8 cellular contexts compared by ENCODE assay signal in genomic region chr4:3369781-3370660, GRCh38.
A peak's percentile ranks its signal among the peaks of the same experiment; 100 is the strongest.
DNase-seq lines count a peak whose midpoint lies in the region; ATAC-seq lines count a peak whose summit lies in the region.

No MANE protein-coding gene starts in this region.

- no peaks in the 10 kb centered on the region for H3K36me3 Mint-ChIP-seq in activated naive CD8-positive, alpha-beta T cell

- H3K27ac Mint-ChIP-seq in activated naive CD8-positive, alpha-beta T cell: no peak overlapping the region

- H3K27me3 Mint-ChIP-seq in activated naive CD8-positive, alpha-beta T cell: peaks cover 2% of the 10 kb centered on the region

- intact Hi-C loops in left cardiac atrium (cut with DNase I): no loop called here

- H3K4me3 ChIP-seq in skeletal muscle cell (ENCODE audit: low read depth, low read length): peak overlapping the region; percentile 35

- no peaks in the 10 kb centered on the region for H3K9me3 Mint-ChIP-seq in activated naive CD8-positive, alpha-beta T cell (ENCODE audit: low read depth)

- peaks cover 23% of the 10 kb centered on the region for H3K4me1 Mint-ChIP-seq in activated naive CD8-positive, alpha-beta T cell (ENCODE audit: low read depth)

- peak; percentile 52 to 81 for ATAC-seq in left cardiac atrium
- ATAC-seq in GM18867 (IDR thresholded peaks at IDR 0.05; ENCODE audit: unreplicated experiment): no peak

- DNase-seq in GM04503 (ENCODE audit: low read depth) (peak; percentile 91), MV-4-11 (lab: John Stamatoyannopoulos, UW) (peak; percentile 93), left cardiac atrium (peak; percentile 60), skeletal muscle cell (ENCODE audit: low read depth) (peak; percentile 65), islet precursor cell (no peak), COLO829 (ENCODE audit: low spot score) (no peak)

- peak overlapping the region; percentile 75 for H3K4me3 Mint-ChIP-seq in activated naive CD8-positive, alpha-beta T cell

Comparison
In these comparisons a context has a peak if more than half of its experiments do, and no peak if none do; other contexts are left out.
1. DNase-seq: peak in GM04503 (single experiment), MV-4-11 (single experiment), left cardiac atrium (single experiment) and skeletal muscle cell (single experiment); none in islet precursor cell (single experiment) and COLO829 (single experiment).